ENCODE assay signal across 6 cellular contexts in the genomic region with DNA sequence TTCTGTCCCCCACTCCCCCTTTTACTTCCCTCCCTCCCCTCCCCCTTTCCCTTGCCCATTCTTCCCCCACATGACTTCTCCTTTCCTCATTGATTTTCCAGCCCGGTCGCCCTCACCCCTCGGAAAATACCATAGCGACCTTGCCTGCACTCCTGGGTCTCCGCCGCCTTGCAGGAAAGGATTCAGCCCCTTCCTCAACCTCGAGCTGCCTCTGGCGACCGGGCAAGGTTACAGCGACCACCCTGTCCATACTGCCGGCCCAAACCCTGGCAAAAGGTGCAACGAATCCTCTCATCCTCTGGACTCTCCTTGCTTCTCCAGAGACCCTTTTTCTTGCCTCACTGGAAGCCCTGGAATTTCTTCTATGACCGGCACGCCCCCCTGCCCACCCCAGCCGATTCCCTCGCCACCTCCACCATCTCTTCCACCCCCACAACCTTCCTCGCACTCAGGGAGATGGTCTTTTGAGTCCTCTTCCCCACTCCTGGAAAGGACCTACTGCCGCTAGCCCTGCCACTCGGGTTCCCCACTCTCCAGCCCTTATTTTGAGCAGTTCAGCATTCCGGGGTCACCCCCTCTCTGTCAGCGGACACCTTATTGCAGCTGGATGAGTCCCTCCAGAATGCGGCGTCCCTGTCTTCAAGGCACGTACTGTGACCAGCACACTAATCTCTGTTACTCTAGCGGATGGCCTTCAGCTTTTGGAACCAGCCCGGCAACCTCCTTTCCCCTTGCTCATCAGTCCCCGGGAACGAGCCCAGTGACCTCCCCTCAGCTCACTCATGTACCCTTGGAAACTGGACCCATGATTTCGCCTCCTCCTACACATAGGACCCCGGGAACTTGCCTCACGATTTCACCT. TPM values are rescaled to one million over a fixed set of nuclear protein-coding genes. Genes with fewer than 3 reads are reported as not detected.
DNase-seq lines count a peak whose midpoint lies in the region; FAIRE-seq and TF ChIP-seq lines count a peak whose summit lies in the region.

No MANE protein-coding gene starts in this region.

- DNase-seq in HFF-Myc (ENCODE audit: extremely low read depth, low read depth), result no peak
- no peak for DNase-seq in caudate nucleus (lab: John Stamatoyannopoulos, UW)
- no peak for DNase-seq in neuronal stem cell (ENCODE audit: low spot score)
- DNase-seq in GM10248 (ENCODE audit: extremely low spot score), result no peak
- no peak for DNase-seq in H54 (ENCODE audit: insufficient read length, low spot score)
- DNase-seq in NCI-H2107 treated with DMSO at 0.1 percent for 48 hours (lab: John Stamatoyannopoulos, UW; ENCODE audit: unreplicated experiment), result no peak

- no CpG with 5 or more reads among the region's 31 CpGs for WGBS in neuronal stem cell (ENCODE audit: extremely low coverage in 2 of 2, insufficient read length in 2 of 2, insufficient replicate concordance in 1 of 2), 2 donors

- peaks cover 0 to 8% of the 10 kb centered on the region in 2 donors for H3K4me1 ChIP-seq in neuronal stem cell (ENCODE audit: control insufficient read depth in 2 of 2, insufficient read depth in 1 of 2, low read depth in 1 of 2, low read length in 2 of 2)

- H3K4me2 ChIP-seq in neuronal stem cell (ENCODE audit: insufficient read depth, low read length, poor library complexity, severe bottlenecking), result peak overlapping the region; percentile 67

- no peak overlapping the region for H3K4ac ChIP-seq in neuronal stem cell (ENCODE audit: low read length)

- no peak overlapping the region for H4K8ac ChIP-seq in neuronal stem cell (ENCODE audit: low read depth, low read length)

- no peak overlapping the region for H3K14ac ChIP-seq in neuronal stem cell (ENCODE audit: low read length)

- CTCF ChIA-PET in GM10248 (lab: Yijun Ruan, JAX), result interaction anchor here (0.7 to 3.9 kb wide), 15 partner anchors 8 to 95 kb away, joined by 3 to 35 read pairs (median 3); partner anchors contain the start of genes LRRC41 and UQCRH

- H3K27me3 ChIP-seq in neuronal stem cell (ENCODE audit: control insufficient read depth in 3 of 3, insufficient read depth in 3 of 3, low read depth in 1 of 3, low read length in 3 of 3), result no peaks in the 10 kb centered on the region

- H2BK15ac ChIP-seq in neuronal stem cell (ENCODE audit: low read length), result no peak overlapping the region

- H3K23ac ChIP-seq in neuronal stem cell (ENCODE audit: low read depth, low read length, poor library complexity), result no peak overlapping the region

- no peak for FAIRE-seq in H54 (lab: Jason Lieb, UNC)

- peak overlapping the region; percentile 99 for H3K27ac ChIP-seq in caudate nucleus (ENCODE audit: low read depth, low read length)
- H3K27ac ChIP-seq in neuronal stem cell (replicated peaks; ENCODE audit: low read length), result peak overlapping the region; percentile 12

- H2AFZ ChIP-seq in neuronal stem cell (ENCODE audit: low read length), result peak overlapping the region; percentile 91

- no peak overlapping the region for H2BK12ac ChIP-seq in neuronal stem cell (ENCODE audit: low read length)

- peak overlapping the region; percentile 50 for H3K9ac ChIP-seq in neuronal stem cell (ENCODE audit: low read depth, low read length, poor library complexity)

- H3K36me3 ChIP-seq in neuronal stem cell (replicated peaks in 1 of 2; ENCODE audit: control insufficient read depth in 2 of 2, insufficient read depth in 2 of 2, low read length in 2 of 2), result peaks cover 25 to 43% of the 10 kb centered on the region in 2 donors

- peak overlapping the region; percentile 14 for H2AK5ac ChIP-seq in neuronal stem cell (ENCODE audit: low read depth, low read length)

- H3K18ac ChIP-seq in neuronal stem cell (ENCODE audit: low read length), result peak overlapping the region; percentile 17

- TF ChIP-seq CTCF in HFF-Myc (IDR thresholded peaks at IDR 0.05; ENCODE audit: low read depth, low read length, missing control alignments) (no peak), GM10248 (IDR thresholded peaks at IDR 0.05; ENCODE audit: control extremely low read depth, extremely low read depth, low read depth, missing control alignments) (no peak)

- no peak overlapping the region for H2BK5ac ChIP-seq in neuronal stem cell (ENCODE audit: low read length)

- H2BK120ac ChIP-seq in neuronal stem cell (ENCODE audit: low read depth, low read length), result no peak overlapping the region

- no peak overlapping the region for H4K91ac ChIP-seq in neuronal stem cell (ENCODE audit: low read depth, low read length, poor library complexity)

- H3K4me3 ChIP-seq in HFF-Myc (replicated peaks; ENCODE audit: low read depth, low read length), result peak overlapping the region; percentile 82
- H3K4me3 ChIP-seq in neuronal stem cell (ENCODE audit: low read length in 2 of 2), result peak overlapping the region; percentile 71 to 86

- H3K9me3 ChIP-seq in neuronal stem cell (replicated peaks in 1 of 2; ENCODE audit: control insufficient read depth in 2 of 2, insufficient read depth in 1 of 2, low read depth in 1 of 2, low read length in 2 of 2), result no peaks in the 10 kb centered on the region

- TF ChIP-seq POLR2A in H54 (IDR thresholded peaks at IDR 0.05; ENCODE audit: low read depth, low read length), result no peak

- H3K79me1 ChIP-seq in neuronal stem cell (ENCODE audit: low read depth, low read length), result peaks cover 7% of the 10 kb centered on the region

- POLR2A ChIA-PET in GM10248 (lab: Yijun Ruan, JAX), result interaction anchor here (1.1 kb wide), 1 partner anchor 8 kb away, joined by 5 read pairs; no protein-coding TSS in a partner anchor

RNA-seq across cellular contexts. Expression of gene NSUN4, which starts 0.8 kb away (rescaled TPM):
- polyA plus RNA-seq in neuronal stem cell (2013, experiment 1 of 2), result 11.7 TPM
- 12.8 TPM for polyA plus RNA-seq in neuronal stem cell (2013, experiment 2 of 2)

RNA-seq across cellular contexts. Expression of gene UQCRH, which starts 38.0 kb away (rescaled TPM):
- 600 TPM for polyA plus RNA-seq in neuronal stem cell (2013, experiment 1 of 2)
- 598 TPM for polyA plus RNA-seq in neuronal stem cell (2013, experiment 2 of 2)

RNA-seq across cellular contexts. Expression of gene LRRC41, which starts 38.0 kb away (rescaled TPM):
- polyA plus RNA-seq in neuronal stem cell (2013, experiment 1 of 2), result 39.1 TPM
- polyA plus RNA-seq in neuronal stem cell (2013, experiment 2 of 2), result 39.3 TPM

RNA-seq across cellular contexts. Expression of gene FAAH, which starts 52.7 kb away (rescaled TPM):
- polyA plus RNA-seq in neuronal stem cell (2013, experiment 1 of 2), result 3.7 TPM
- polyA plus RNA-seq in neuronal stem cell (2013, experiment 2 of 2), result 3.5 TPM
